Comparison of ENCODE assay signal across 26 cellular contexts in genomic region chr21:41770901-41771624, GRCh38. TPM values are rescaled to one million over a fixed set of nuclear protein-coding genes. Genes with fewer than 3 reads are reported as not detected.
"Had no signal": no experiment of that assay in that cellular context is flagged by ENCODE, and none has a peak within 500 bp of the region (broad histone marks: within the 10 kb centered on the region; RNA-seq: fewer than 3 reads in every experiment).

No MANE protein-coding gene starts in this region.

- H3K27me3 ChIP-seq: body of pancreas, pancreas had no signal

- DNase-seq: activated CD4-positive, alpha-beta T cell treated with anti-CD3 and anti-CD28 coated beads for 1 hour; activated CD4-positive, alpha-beta T cell treated with anti-CD3 and anti-CD28 coated beads, Interleukin-2, amount 10 ng/mL, durations not matched to agents 7 days and 5 days; activated CD8-positive, alpha-beta T cell treated with anti-CD3 and anti-CD28 coated beads for 36 hours; activated naive CD4-positive, alpha-beta T cell treated with Interleukin-2 at 50 U/mL for 16 hours; activated naive CD8-positive, alpha-beta T cell treated with anti-CD3 and anti-CD28 coated beads for 36 hours; activated T-cell treated with anti-CD3 and anti-CD28 coated beads, Interleukin-2, amount 50 U/mL, for 4 hours; adrenal gland; body of pancreas; effector CD8-positive, alpha-beta T cell; islet precursor cell; left ventricle myocardium inferior; mucosa of descending colon; psoas muscle; stimulated activated CD4-positive, alpha-beta T cell treated with anti-CD3 and anti-CD28 coated beads, Interleukin-2, amount 100 ng/mL, for 48 hours; stimulated activated naive CD4-positive, alpha-beta T cell treated with Interleukin-2 at 50 U/mL for 16 hours; T-helper 2 cell; testis; transverse colon had no signal

- H3K4me1 ChIP-seq: testis had no signal

- H3K36me3 Mint-ChIP-seq: activated naive CD8-positive, alpha-beta T cell treated with anti-CD3 and anti-CD28 coated beads for 36 hours; WTC11 had no signal

- H3K4me3 Mint-ChIP-seq: activated CD4-positive, alpha-beta T cell treated with anti-CD3 and anti-CD28 coated beads, Interleukin-2, amount 10 ng/mL, durations not matched to agents 7 days and 5 days; activated CD8-positive, alpha-beta T cell treated with anti-CD3 and anti-CD28 coated beads for 36 hours; activated naive CD8-positive, alpha-beta T cell treated with anti-CD3 and anti-CD28 coated beads for 36 hours; activated T-cell treated with anti-CD3 and anti-CD28 coated beads, Interleukin-2, amount 50 U/mL, for 4 hours; activated T-helper 17 cell treated with anti-CD3 and anti-CD28 coated beads, Interleukin-2, amount 50 U/mL, for 72 hours; natural killer cell treated with Interleukin-12 subunit alpha and Interleukin-12 subunit beta and Interleukin-15 and Interleukin-18, amount 100 ng/mL, for 72 hours; WTC11 had no signal

- H3K4me3 ChIP-seq: adrenal gland, body of pancreas, left ventricle myocardium inferior, mucosa of descending colon, pancreas, psoas muscle, right atrium auricular region, testis, transverse colon had no signal

- H3K27ac Mint-ChIP-seq: activated CD4-positive, alpha-beta T cell treated with anti-CD3 and anti-CD28 coated beads, Interleukin-2, amount 10 ng/mL, durations not matched to agents 7 days and 5 days; activated CD8-positive, alpha-beta T cell treated with anti-CD3 and anti-CD28 coated beads for 36 hours; activated naive CD8-positive, alpha-beta T cell treated with anti-CD3 and anti-CD28 coated beads for 36 hours; activated T-helper 17 cell treated with anti-CD3 and anti-CD28 coated beads, Interleukin-2, amount 50 U/mL, for 72 hours; natural killer cell treated with Interleukin-12 subunit alpha and Interleukin-12 subunit beta and Interleukin-15 and Interleukin-18, amount 100 ng/mL, for 72 hours; WTC11 had no signal

- H3K9me3 Mint-ChIP-seq: activated CD4-positive, alpha-beta T cell treated with anti-CD3 and anti-CD28 coated beads, Interleukin-2, amount 10 ng/mL, durations not matched to agents 7 days and 5 days; activated CD8-positive, alpha-beta T cell treated with anti-CD3 and anti-CD28 coated beads for 36 hours; activated T-cell treated with anti-CD3 and anti-CD28 coated beads, Interleukin-2, amount 50 U/mL, for 4 hours; activated T-helper 17 cell treated with anti-CD3 and anti-CD28 coated beads, Interleukin-2, amount 50 U/mL, for 72 hours; natural killer cell treated with Interleukin-12 subunit alpha and Interleukin-12 subunit beta and Interleukin-15 and Interleukin-18, amount 100 ng/mL, for 72 hours; WTC11 had no signal

- H3K9me3 ChIP-seq: adrenal gland, body of pancreas, left ventricle myocardium inferior, mucosa of descending colon, pancreas, psoas muscle, right atrium auricular region, testis, transverse colon had no signal

- H3K27ac ChIP-seq: adrenal gland, body of pancreas, left ventricle myocardium inferior, pancreas, psoas muscle, right atrium auricular region, testis, transverse colon had no signal

- H3K36me3 ChIP-seq: adrenal gland, left ventricle myocardium inferior, pancreas, right atrium auricular region, transverse colon had no signal

- ATAC-seq: activated CD8-positive, alpha-beta T cell treated with anti-CD3 and anti-CD28 coated beads for 36 hours; activated T-cell treated with anti-CD3 and anti-CD28 coated beads, Interleukin-2, amount 50 U/mL, for 4 hours; activated T-helper 17 cell treated with anti-CD3 and anti-CD28 coated beads, Interleukin-2, amount 50 U/mL, for 72 hours; body of pancreas; mucosa of descending colon; natural killer cell treated with Interleukin-12 subunit alpha and Interleukin-12 subunit beta and Interleukin-15 and Interleukin-18, amount 100 ng/mL, for 72 hours; pancreas; psoas muscle; WTC11 had no signal

RNA-seq across cellular contexts. Expression of gene RIPK4, which starts 4.2 kb away (rescaled TPM):
- total RNA-seq: frontal cortex, mesenteric fat pad, myocyte, psoas muscle had no signal
